ENCODE assay signal across 11 cellular contexts in genomic region chr5:160970605-160971191, GRCh38.
DNase-seq lines count a peak whose midpoint lies in the region; ATAC-seq, FAIRE-seq and TF ChIP-seq lines count a peak whose summit lies in the region.
"Had no signal": no experiment of that assay in that cellular context is flagged by ENCODE, and none has a peak within 500 bp of the region (broad histone marks: within the 10 kb centered on the region; RNA-seq: fewer than 3 reads in every experiment).

No MANE protein-coding gene starts in this region.

- peak; percentile 6; the same call in 1 of the 2 replicates for TF ChIP-seq CTCF in HepG2 (CRISPR knock-in tag; IDR thresholded peaks at IDR 0.05)
- TF ChIP-seq CTCF in right lobe of liver (IDR thresholded peaks at IDR 0.05), result peak in 1 of 4 donors; percentile 15
- no peak for TF ChIP-seq CTCF in CD14-positive monocyte (IDR thresholded peaks at IDR 0.05)

- CTCF ChIA-PET in HepG2 (lab: Yijun Ruan, JAX; ENCODE audit: low intra/inter-chr PET ratio, low total read pairs), result no interaction called here
- CTCF ChIA-PET in activated CD4-positive, alpha-beta memory T cell treated with anti-CD3 and anti-CD28 coated beads for 36 hours (lab: Charles Lee), result interaction anchor here (1.0 kb wide), 1 partner anchor 591 kb away, joined by 3 read pairs; no protein-coding TSS in a partner anchor

- WGBS in HepG2 (ENCODE audit: low lambda C conversion rate), result 0% methylated on average over 1 of the region's 1 CpG
- 73% methylated on average over 1 of the region's 1 CpG for WGBS in right lobe of liver (ENCODE audit: insufficient coverage, low coverage, low lambda C conversion rate, missing lambda C conversion rate)

- H3K4me3 Mint-ChIP-seq in CD14-positive monocyte, result no peak overlapping the region
- no peak overlapping the region for H3K4me3 Mint-ChIP-seq in activated CD4-positive, alpha-beta memory T cell treated with anti-CD3 and anti-CD28 coated beads for 36 hours
- no peak overlapping the region for H3K4me3 Mint-ChIP-seq in activated naive CD8-positive, alpha-beta T cell treated with anti-CD3 and anti-CD28 coated beads, Interleukin-2, amount 50 U/mL, for 24 hours
- H3K4me3 Mint-ChIP-seq: activated naive CD8-positive, alpha-beta T cell treated with anti-CD3 and anti-CD28 coated beads, Interleukin-2, amount 10 ng/mL, durations not matched to agents 7 days and 5 days had no signal

- H3K27me3 ChIP-seq in HepG2 (ENCODE audit: control insufficient read depth in 1 of 2, insufficient read depth in 2 of 2, low read length in 2 of 2), result no peaks in the 10 kb centered on the region
- H3K27me3 ChIP-seq in right lobe of liver, result no peaks in the 10 kb centered on the region
- H3K27me3 ChIP-seq: SJSA1 had no signal

- H3K27ac ChIP-seq in HepG2 (ENCODE audit: extremely low read length, insufficient read depth, low read length) (no peak overlapping the region), right lobe of liver (no peak overlapping the region)
- H3K27ac ChIP-seq: SJSA1 had no signal

- no peak for TF ChIP-seq EP300 in HepG2 (IDR thresholded peaks at IDR 0.05; ENCODE audit: low read depth in 2 of 2, low read length in 2 of 2)
- no peak for TF ChIP-seq EP300 in HepG2 (CRISPR knock-in tag; IDR thresholded peaks at IDR 0.05; ENCODE audit: borderline replicate concordance)

- in situ Hi-C loops in HepG2 (cut with HindIII; ENCODE audit: extremely low pct_ligation_motif_present, low pct_unique_long_range_greater_than_20kb), result no loop called here

- no peak for TF ChIP-seq POLR2A in HepG2 (IDR thresholded peaks at IDR 0.05; ENCODE audit: insufficient read depth in 1 of 2, low read depth in 2 of 2, low read length in 2 of 2)
- TF ChIP-seq POLR2A in right lobe of liver (IDR thresholded peaks at IDR 0.05), result no peak

- POLR2A ChIA-PET in HepG2 (lab: Yijun Ruan, JAX), result no interaction called here
- POLR2A ChIA-PET in activated CD4-positive, alpha-beta memory T cell treated with anti-CD3 and anti-CD28 coated beads for 36 hours (lab: Charles Lee), result interaction anchor here (0.9 kb wide), 1 partner anchor 462 kb away, joined by 4 read pairs; no protein-coding TSS in a partner anchor

- no peak for DNase-seq in HepG2 (ENCODE audit: low spot score)
- DNase-seq in right lobe of liver, result no peak
- peak; percentile 37 for DNase-seq in NAMALWA (ENCODE audit: low spot score)
- peak; percentile 20 for DNase-seq in cerebellum (ENCODE audit: low spot score)
- DNase-seq in CD14-positive monocyte (ENCODE audit: low spot score), result no peak
- no peak for DNase-seq in activated CD4-positive, alpha-beta memory T cell treated with anti-CD3 and anti-CD28 coated beads for 36 hours
- no peak for DNase-seq in activated naive CD8-positive, alpha-beta T cell treated with anti-CD3 and anti-CD28 coated beads, Interleukin-2, amount 50 U/mL, for 24 hours
- no peak for DNase-seq in HuH-7 (ENCODE audit: low spot score)
- DNase-seq: activated naive CD8-positive, alpha-beta T cell treated with anti-CD3 and anti-CD28 coated beads, Interleukin-2, amount 10 ng/mL, durations not matched to agents 7 days and 5 days; stimulated activated CD4-positive, alpha-beta T cell treated with anti-CD3 and anti-CD28 coated beads, Interleukin-4, amount 100 ng/mL, for 24 hours had no signal

- no peaks in the 10 kb centered on the region for H3K79me2 ChIP-seq in HepG2 (ENCODE audit: insufficient read depth, low read length)

- no peaks in the 10 kb centered on the region for H3K9me3 ChIP-seq in HepG2 (ENCODE audit: low read length)
- no peaks in the 10 kb centered on the region for H3K9me3 ChIP-seq in right lobe of liver
- H3K9me3 ChIP-seq: SJSA1 had no signal

- ATAC-seq in HepG2, result no peak
- no peak for ATAC-seq in right lobe of liver
- ATAC-seq in activated naive CD8-positive, alpha-beta T cell treated with anti-CD3 and anti-CD28 coated beads, Interleukin-2, amount 50 U/mL, for 24 hours, result no peak

- H3K4me1 ChIP-seq in HepG2 (ENCODE audit: insufficient read depth, low read length) (no peaks in the 10 kb centered on the region), right lobe of liver (no peaks in the 10 kb centered on the region)
- H3K4me1 ChIP-seq: SJSA1 had no signal

- no peak overlapping the region for H3K4me2 ChIP-seq in HepG2 (ENCODE audit: low read depth, low read length)

- no peaks in the 10 kb centered on the region for H4K20me1 ChIP-seq in HepG2 (ENCODE audit: insufficient read depth, low read length)

- H3K36me3 ChIP-seq in HepG2 (replicated peaks in 1 of 2; ENCODE audit: control insufficient read depth in 1 of 2, insufficient read depth in 2 of 2, low read length in 2 of 2) (no peaks in the 10 kb centered on the region), right lobe of liver (no peaks in the 10 kb centered on the region)
- H3K36me3 ChIP-seq: SJSA1 had no signal

- no peak for FAIRE-seq in HepG2 (lab: Jason Lieb, UNC)

- no TSS peak for BruUV-seq in HepG2 (replicated peaks; lab: Mats Ljungman, UMichigan)

- H3K36me3 Mint-ChIP-seq in CD14-positive monocyte, result no peaks in the 10 kb centered on the region
- no peaks in the 10 kb centered on the region for H3K36me3 Mint-ChIP-seq in activated CD4-positive, alpha-beta memory T cell treated with anti-CD3 and anti-CD28 coated beads for 36 hours
- H3K36me3 Mint-ChIP-seq in activated naive CD8-positive, alpha-beta T cell treated with anti-CD3 and anti-CD28 coated beads, Interleukin-2, amount 50 U/mL, for 24 hours (ENCODE audit: low read depth), result no peaks in the 10 kb centered on the region
- H3K36me3 Mint-ChIP-seq: activated naive CD8-positive, alpha-beta T cell treated with anti-CD3 and anti-CD28 coated beads, Interleukin-2, amount 10 ng/mL, durations not matched to agents 7 days and 5 days had no signal

- peaks cover 2 to 6% (median 2%) of the 10 kb centered on the region in 3 donors for H3K27me3 Mint-ChIP-seq in CD14-positive monocyte (ENCODE audit: low read depth in 3 of 3)
- H3K27me3 Mint-ChIP-seq in activated CD4-positive, alpha-beta memory T cell treated with anti-CD3 and anti-CD28 coated beads for 36 hours, result peaks cover 14% of the 10 kb centered on the region
- no peaks in the 10 kb centered on the region for H3K27me3 Mint-ChIP-seq in activated naive CD8-positive, alpha-beta T cell treated with anti-CD3 and anti-CD28 coated beads, Interleukin-2, amount 50 U/mL, for 24 hours

- no peaks in the 10 kb centered on the region for H3K4me1 Mint-ChIP-seq in CD14-positive monocyte
- no peaks in the 10 kb centered on the region for H3K4me1 Mint-ChIP-seq in activated CD4-positive, alpha-beta memory T cell treated with anti-CD3 and anti-CD28 coated beads for 36 hours (ENCODE audit: low read depth)
- no peaks in the 10 kb centered on the region for H3K4me1 Mint-ChIP-seq in activated naive CD8-positive, alpha-beta T cell treated with anti-CD3 and anti-CD28 coated beads, Interleukin-2, amount 50 U/mL, for 24 hours
- H3K4me1 Mint-ChIP-seq: activated naive CD8-positive, alpha-beta T cell treated with anti-CD3 and anti-CD28 coated beads, Interleukin-2, amount 10 ng/mL, durations not matched to agents 7 days and 5 days had no signal

- TF ChIP-seq RAD21 in HepG2 (CRISPR knock-in tag; IDR thresholded peaks at IDR 0.05), result no peak

- H3K9ac ChIP-seq in HepG2 (ENCODE audit: insufficient read depth, low read depth, low read length), result no peak overlapping the region

- H3K9me3 Mint-ChIP-seq in CD14-positive monocyte, result peaks cover 0 to 3% (median 0%) of the 10 kb centered on the region in 7 donors
- no peaks in the 10 kb centered on the region for H3K9me3 Mint-ChIP-seq in activated CD4-positive, alpha-beta memory T cell treated with anti-CD3 and anti-CD28 coated beads for 36 hours
- no peaks in the 10 kb centered on the region for H3K9me3 Mint-ChIP-seq in activated naive CD8-positive, alpha-beta T cell treated with anti-CD3 and anti-CD28 coated beads, Interleukin-2, amount 50 U/mL, for 24 hours
- H3K9me3 Mint-ChIP-seq: activated naive CD8-positive, alpha-beta T cell treated with anti-CD3 and anti-CD28 coated beads, Interleukin-2, amount 10 ng/mL, durations not matched to agents 7 days and 5 days had no signal

- intact Hi-C loops in HepG2 (cut with micrococcal nuclease; ENCODE audit: unreplicated experiment), result no loop called here
- intact Hi-C loops in right lobe of liver (cut with DNase I), result no loop called here
- intact Hi-C loops in CD14-positive monocyte (cut with micrococcal nuclease), result no loop called here
- intact Hi-C loops in activated CD4-positive, alpha-beta memory T cell treated with anti-CD3 and anti-CD28 coated beads for 36 hours (cut with micrococcal nuclease), result loop anchor here (10.0 kb wide), 1 partner anchor 466 kb away; no protein-coding TSS in a partner anchor

- H3K4me3 ChIP-seq in HepG2 (replicated peaks in 1 of 3; ENCODE audit: insufficient read depth in 1 of 3, low read depth in 2 of 3, low read length in 3 of 3), result no peak overlapping the region
- no peak overlapping the region for H3K4me3 ChIP-seq in right lobe of liver
- H3K4me3 ChIP-seq: SJSA1 had no signal

- H3K27ac Mint-ChIP-seq in CD14-positive monocyte, result no peak overlapping the region
- no peak overlapping the region for H3K27ac Mint-ChIP-seq in activated CD4-positive, alpha-beta memory T cell treated with anti-CD3 and anti-CD28 coated beads for 36 hours
- H3K27ac Mint-ChIP-seq in activated naive CD8-positive, alpha-beta T cell treated with anti-CD3 and anti-CD28 coated beads, Interleukin-2, amount 50 U/mL, for 24 hours, result no peak overlapping the region
- H3K27ac Mint-ChIP-seq: activated naive CD8-positive, alpha-beta T cell treated with anti-CD3 and anti-CD28 coated beads, Interleukin-2, amount 10 ng/mL, durations not matched to agents 7 days and 5 days had no signal

- H2AFZ ChIP-seq in HepG2 (ENCODE audit: low read length), result no peak overlapping the region

Comparison
In these comparisons a context has a peak if more than half of its experiments do, and no peak if none do; other contexts are left out.
1. DNase-seq: peak in NAMALWA (single experiment) and cerebellum (single experiment); none in HepG2 (single experiment), right lobe of liver (0 of 3), CD14-positive monocyte (single experiment), activated CD4-positive, alpha-beta memory T cell treated with anti-CD3 and anti-CD28 coated beads for 36 hours (single experiment), activated naive CD8-positive, alpha-beta T cell treated with anti-CD3 and anti-CD28 coated beads, Interleukin-2, amount 50 U/mL, for 24 hours (single experiment) and HuH-7 (single experiment).